Comparison of ENCODE assay signal across 16 cellular contexts in the genomic region with DNA sequence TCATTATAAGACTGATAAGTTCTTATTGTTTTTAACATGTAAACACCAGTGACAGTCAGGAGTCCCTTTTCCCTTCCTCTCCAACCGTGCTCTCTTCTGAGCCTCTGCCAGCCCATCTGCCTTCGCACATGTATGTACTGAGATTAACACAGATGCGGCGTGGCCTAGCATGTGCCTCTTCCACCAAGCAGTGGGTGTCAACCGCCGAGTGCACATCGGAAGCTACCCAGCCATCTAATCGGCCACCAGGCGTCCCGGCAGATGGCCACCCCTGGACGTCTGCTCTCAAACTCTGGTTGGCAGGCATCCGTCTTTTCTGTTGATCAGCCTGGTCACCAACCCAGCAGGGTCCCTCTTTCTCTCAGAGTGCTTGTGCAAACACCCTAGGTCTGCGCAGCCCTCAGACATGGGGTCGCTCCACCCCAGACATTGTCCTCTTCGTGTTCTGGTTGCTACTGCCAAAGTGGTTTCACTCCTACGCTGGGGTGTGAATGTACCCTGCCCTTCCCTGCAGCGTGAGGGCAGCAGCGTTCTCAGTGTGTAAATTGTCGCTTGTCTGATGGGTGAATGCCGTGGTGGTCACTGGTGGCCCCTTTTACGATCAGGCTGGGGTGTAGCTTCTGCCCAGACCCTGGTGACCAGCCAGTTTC. TPM values are rescaled to one million over a fixed set of nuclear protein-coding genes. Genes with fewer than 3 reads are reported as not detected.
DNase-seq lines count a peak whose midpoint lies in the region; ATAC-seq and TF ChIP-seq lines count a peak whose summit lies in the region.
"Had no signal": no experiment of that assay in that cellular context is flagged by ENCODE, and none has a peak within 500 bp of the region (broad histone marks: within the 10 kb centered on the region; RNA-seq: fewer than 3 reads in every experiment).

No MANE protein-coding gene starts in this region.

- H3K9me3 Mint-ChIP-seq in activated T-helper 17 cell treated with anti-CD3 and anti-CD28 coated beads, Interleukin-2, amount 50 U/mL, for 72 hours, result no peaks in the 10 kb centered on the region
- H3K9me3 Mint-ChIP-seq: T-cell had no signal

- no peaks in the 10 kb centered on the region for H3K27me3 Mint-ChIP-seq in activated T-helper 17 cell treated with anti-CD3 and anti-CD28 coated beads, Interleukin-2, amount 50 U/mL, for 72 hours
- H3K27me3 Mint-ChIP-seq: T-cell had no signal

- no peak overlapping the region for H3K4me3 Mint-ChIP-seq in activated T-helper 17 cell treated with anti-CD3 and anti-CD28 coated beads, Interleukin-2, amount 50 U/mL, for 72 hours
- H3K4me3 Mint-ChIP-seq: CD14-positive monocyte, T-cell had no signal

- no peaks in the 10 kb centered on the region for H3K4me1 ChIP-seq in osteoblast (ENCODE audit: insufficient read depth, low read length)
- H3K4me1 ChIP-seq: HAP-1 had no signal

- no peak overlapping the region for H3K4me3 ChIP-seq in osteoblast (ENCODE audit: insufficient read depth, low read length)
- H3K4me3 ChIP-seq: HAP-1, K562, SK-N-MC had no signal

- H3K79me2 ChIP-seq in osteoblast (ENCODE audit: insufficient read depth, low read length), result peaks cover 2% of the 10 kb centered on the region

- no peaks in the 10 kb centered on the region for H3K4me1 Mint-ChIP-seq in activated T-helper 17 cell treated with anti-CD3 and anti-CD28 coated beads, Interleukin-2, amount 50 U/mL, for 72 hours

- TF ChIP-seq CTCF in osteoblast (IDR thresholded peaks at IDR 0.05; ENCODE audit: extremely low read depth, low read depth, low read length), result no peak

- no peak overlapping the region for H2AFZ ChIP-seq in osteoblast (ENCODE audit: low read length)

- DNase-seq in NCI-H345 (lab: John Stamatoyannopoulos, UW) (peak; percentile 0), NCI-H345 treated with DMSO at 0.1 percent for 48 hours (lab: John Stamatoyannopoulos, UW; ENCODE audit: unreplicated experiment) (no peak), NCI-H1694 (lab: John Stamatoyannopoulos, UW) (peak; percentile 44), osteoblast (ENCODE audit: insufficient read length, low spot score, missing footprints) (peak; percentile 75)
- DNase-seq: COR-L47, GDM1, NCI-H187, T-cell had no signal

- no peak for ATAC-seq in activated T-helper 17 cell treated with anti-CD3 and anti-CD28 coated beads, Interleukin-2, amount 50 U/mL, for 72 hours (replicated peaks)
- ATAC-seq in HG02642 (IDR thresholded peaks at IDR 0.05; ENCODE audit: poor library complexity, unreplicated experiment) (no peak), HG02763 (IDR thresholded peaks at IDR 0.05; ENCODE audit: unreplicated experiment) (no peak), HG03097 (IDR thresholded peaks at IDR 0.05; ENCODE audit: low FRiP score, unreplicated experiment) (no peak)
- ATAC-seq: K562, T-cell had no signal

- H3K27ac ChIP-seq in osteoblast (ENCODE audit: low read depth, low read length), result no peak overlapping the region
- H3K27ac ChIP-seq: SK-N-MC had no signal

- no peaks in the 10 kb centered on the region for H3K27me3 ChIP-seq in osteoblast (ENCODE audit: insufficient read depth, low read length)

- H3K36me3 ChIP-seq in osteoblast (ENCODE audit: insufficient read depth, low read length), result peaks cover 83% of the 10 kb centered on the region

- peaks cover 24% of the 10 kb centered on the region for H4K20me1 ChIP-seq in osteoblast (ENCODE audit: insufficient read depth, low read length)

- H3K9me3 ChIP-seq in osteoblast (ENCODE audit: low read depth, low read length), result no peaks in the 10 kb centered on the region
- H3K9me3 ChIP-seq: HAP-1 had no signal

- no peak overlapping the region for H3K4me2 ChIP-seq in osteoblast (ENCODE audit: insufficient read depth, low read length)

- H3K27ac Mint-ChIP-seq in activated T-helper 17 cell treated with anti-CD3 and anti-CD28 coated beads, Interleukin-2, amount 50 U/mL, for 72 hours, result peak overlapping the region; percentile 63
- H3K27ac Mint-ChIP-seq: T-cell had no signal

- H3K36me3 Mint-ChIP-seq in activated T-helper 17 cell treated with anti-CD3 and anti-CD28 coated beads, Interleukin-2, amount 50 U/mL, for 72 hours (ENCODE audit: low read depth), result peaks cover 85% of the 10 kb centered on the region

RNA-seq across cellular contexts. Expression of a gene that starts 57.7 kb away (rescaled TPM):
- total RNA-seq in activated T-helper 17 cell treated with anti-CD3 and anti-CD28 coated beads, Interleukin-2, amount 50 U/mL, for 72 hours, result 10 to 100 TPM; 63.8 to 83.5 TPM
- total RNA-seq in osteoblast, result 313 and 326 TPM in 2 replicates
